ENCODE assay signal across 1 cellular context in the genomic region with DNA sequence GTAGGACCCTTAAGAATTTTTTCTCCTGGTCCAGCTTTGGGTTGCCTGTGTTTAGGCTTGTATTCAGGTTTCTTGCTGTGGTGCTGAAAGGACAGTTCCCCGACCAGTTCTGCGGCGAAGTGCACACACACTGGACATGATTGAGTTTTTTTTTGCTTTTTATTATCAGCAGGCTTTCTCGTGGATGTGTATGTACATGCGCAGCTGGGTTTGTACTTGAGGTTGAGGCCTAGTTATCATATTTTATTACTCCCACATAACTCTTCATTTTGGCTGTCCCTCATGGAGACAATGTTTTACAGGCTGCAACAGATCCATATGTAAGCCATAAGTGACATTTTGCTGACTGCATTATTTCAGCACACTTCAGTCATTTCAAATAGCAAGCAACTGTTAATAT.
A peak's percentile ranks its signal among the peaks of the same experiment; 100 is the strongest.
TF ChIP-seq lines count a peak whose summit lies in the region.

No MANE protein-coding gene starts in this region.

TF ChIP-seq in H1, 55 proteins besides CTCF, POLR2A, EP300 and RAD21:
- TF ChIP-seq KDM1A (IDR thresholded peaks at IDR 0.05; ENCODE audit: borderline replicate concordance, low read length), result no peak
- 0 out of 4 replicates have a peak, but pooled peaks of 1 of the 2 experiments have one; percentile 28 for TF ChIP-seq SIN3A (conservative IDR thresholded peaks at IDR 0.05 in 1 of 2, IDR thresholded peaks at IDR 0.05 in 1 of 2; ENCODE audit: low read depth in 1 of 2, low read length in 2 of 2)
- no peak for TF ChIP-seq CEBPB (IDR thresholded peaks at IDR 0.05; ENCODE audit: low read depth, low read length)
- TF ChIP-seq, protein P1, sequence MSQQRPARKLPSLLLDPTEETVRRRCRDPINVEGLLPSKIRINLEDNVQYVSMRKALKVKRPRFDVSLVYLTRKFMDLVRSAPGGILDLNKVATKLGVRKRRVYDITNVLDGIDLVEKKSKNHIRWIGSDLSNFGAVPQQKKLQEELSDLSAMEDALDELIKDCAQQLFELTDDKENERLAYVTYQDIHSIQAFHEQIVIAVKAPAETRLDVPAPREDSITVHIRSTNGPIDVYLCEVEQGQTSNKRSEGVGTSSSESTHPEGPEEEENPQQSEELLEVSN (IDR thresholded peaks at IDR 0.05), result no peak
- no peak for TF ChIP-seq HDAC2 (IDR thresholded peaks at IDR 0.05; ENCODE audit: borderline replicate concordance in 1 of 2, low read depth in 2 of 2, low read length in 2 of 2)
- TF ChIP-seq PHF8 (conservative IDR thresholded peaks at IDR 0.05; ENCODE audit: low read depth, low read length), result no peak
- no peak for TF ChIP-seq JUND (IDR thresholded peaks at IDR 0.05; ENCODE audit: low read length)
